Comparison of ENCODE assay signal across 1 cellular context in the genomic region with DNA sequence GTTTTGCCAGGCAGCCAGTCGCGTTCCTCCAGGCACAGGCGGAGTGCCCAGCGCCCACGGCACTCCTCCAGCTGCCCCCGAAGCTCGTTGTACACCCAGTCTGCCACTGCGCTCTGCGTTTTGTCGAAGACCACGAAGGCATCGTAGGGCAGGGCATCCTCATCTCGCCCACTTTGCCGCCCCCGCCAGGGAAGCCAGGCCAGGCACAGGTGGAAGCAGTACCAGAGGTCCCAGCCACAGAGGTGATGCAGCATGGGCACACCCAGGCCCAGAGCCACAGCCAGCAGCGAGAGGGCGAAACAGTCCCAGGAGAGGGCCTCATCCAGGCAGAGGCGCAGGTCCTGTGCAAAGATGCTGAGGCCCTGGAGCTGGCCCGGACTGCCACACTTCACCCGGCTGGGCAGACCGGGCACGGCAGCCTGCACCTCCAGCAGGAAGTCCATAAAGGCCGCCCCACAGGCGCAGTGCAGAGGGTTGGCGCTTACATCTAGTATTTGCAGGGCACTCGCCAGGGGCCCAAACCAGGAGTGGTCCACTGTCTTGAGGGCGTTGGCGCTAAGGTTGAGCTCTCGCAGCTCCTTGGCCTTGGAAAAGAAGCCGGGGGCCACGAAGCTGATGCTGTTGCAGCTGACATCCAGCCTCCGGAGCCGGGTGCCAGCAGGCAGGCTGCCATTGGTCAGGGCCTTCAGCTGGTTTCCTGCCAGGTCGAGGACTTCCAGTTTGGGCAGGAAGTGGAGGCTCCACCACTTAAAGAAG.
TF ChIP-seq lines count a peak whose summit lies in the region.

No MANE protein-coding gene starts in this region.

TF ChIP-seq in SK-N-SH, 30 proteins besides CTCF, POLR2A, EP300 and RAD21:
- TF ChIP-seq JUND (IDR thresholded peaks at IDR 0.05) = no peak
- no peak for TF ChIP-seq TEAD4 (IDR thresholded peaks at IDR 0.05; ENCODE audit: borderline replicate concordance, insufficient read depth)
- TF ChIP-seq, protein P1, sequence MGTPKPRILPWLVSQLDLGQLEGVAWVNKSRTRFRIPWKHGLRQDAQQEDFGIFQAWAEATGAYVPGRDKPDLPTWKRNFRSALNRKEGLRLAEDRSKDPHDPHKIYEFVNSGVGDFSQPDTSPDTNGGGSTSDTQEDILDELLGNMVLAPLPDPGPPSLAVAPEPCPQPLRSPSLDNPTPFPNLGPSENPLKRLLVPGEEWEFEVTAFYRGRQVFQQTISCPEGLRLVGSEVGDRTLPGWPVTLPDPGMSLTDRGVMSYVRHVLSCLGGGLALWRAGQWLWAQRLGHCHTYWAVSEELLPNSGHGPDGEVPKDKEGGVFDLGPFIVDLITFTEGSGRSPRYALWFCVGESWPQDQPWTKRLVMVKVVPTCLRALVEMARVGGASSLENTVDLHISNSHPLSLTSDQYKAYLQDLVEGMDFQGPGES (IDR thresholded peaks at IDR 0.05; ENCODE audit: low read depth, low read length) = no peak
- no peak for TF ChIP-seq FOXJ3 (CRISPR knock-in tag; IDR thresholded peaks at IDR 0.05)
- no peak for TF ChIP-seq RFX5 (IDR thresholded peaks at IDR 0.05; ENCODE audit: low read length)
- TF ChIP-seq NRF1 (IDR thresholded peaks at IDR 0.05; ENCODE audit: low read depth, low read length) = no peak
- no peak for TF ChIP-seq NFIC (IDR thresholded peaks at IDR 0.05; ENCODE audit: borderline replicate concordance)
- no peak for TF ChIP-seq SMC3 (IDR thresholded peaks at IDR 0.05; ENCODE audit: low read depth, low read length)
- TF ChIP-seq CHD2 (IDR thresholded peaks at IDR 0.05; ENCODE audit: low read length, partially characterized antibody) = no peak
- TF ChIP-seq, protein P2, sequence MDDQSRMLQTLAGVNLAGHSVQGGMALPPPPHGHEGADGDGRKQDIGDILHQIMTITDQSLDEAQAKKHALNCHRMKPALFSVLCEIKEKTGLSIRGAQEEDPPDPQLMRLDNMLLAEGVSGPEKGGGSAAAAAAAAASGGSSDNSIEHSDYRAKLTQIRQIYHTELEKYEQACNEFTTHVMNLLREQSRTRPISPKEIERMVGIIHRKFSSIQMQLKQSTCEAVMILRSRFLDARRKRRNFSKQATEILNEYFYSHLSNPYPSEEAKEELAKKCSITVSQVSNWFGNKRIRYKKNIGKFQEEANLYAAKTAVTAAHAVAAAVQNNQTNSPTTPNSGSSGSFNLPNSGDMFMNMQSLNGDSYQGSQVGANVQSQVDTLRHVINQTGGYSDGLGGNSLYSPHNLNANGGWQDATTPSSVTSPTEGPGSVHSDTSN (IDR thresholded peaks at IDR 0.05) = no peak
- TF ChIP-seq, protein P3, sequence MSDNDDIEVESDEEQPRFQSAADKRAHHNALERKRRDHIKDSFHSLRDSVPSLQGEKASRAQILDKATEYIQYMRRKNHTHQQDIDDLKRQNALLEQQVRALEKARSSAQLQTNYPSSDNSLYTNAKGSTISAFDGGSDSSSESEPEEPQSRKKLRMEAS (IDR thresholded peaks at IDR 0.05; ENCODE audit: low read depth) = no peak
- TF ChIP-seq, protein P4, sequence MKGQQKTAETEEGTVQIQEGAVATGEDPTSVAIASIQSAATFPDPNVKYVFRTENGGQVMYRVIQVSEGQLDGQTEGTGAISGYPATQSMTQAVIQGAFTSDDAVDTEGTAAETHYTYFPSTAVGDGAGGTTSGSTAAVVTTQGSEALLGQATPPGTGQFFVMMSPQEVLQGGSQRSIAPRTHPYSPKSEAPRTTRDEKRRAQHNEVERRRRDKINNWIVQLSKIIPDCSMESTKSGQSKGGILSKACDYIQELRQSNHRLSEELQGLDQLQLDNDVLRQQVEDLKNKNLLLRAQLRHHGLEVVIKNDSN (IDR thresholded peaks at IDR 0.05; ENCODE audit: borderline replicate concordance, low read depth) = no peak
- TF ChIP-seq, protein P5, sequence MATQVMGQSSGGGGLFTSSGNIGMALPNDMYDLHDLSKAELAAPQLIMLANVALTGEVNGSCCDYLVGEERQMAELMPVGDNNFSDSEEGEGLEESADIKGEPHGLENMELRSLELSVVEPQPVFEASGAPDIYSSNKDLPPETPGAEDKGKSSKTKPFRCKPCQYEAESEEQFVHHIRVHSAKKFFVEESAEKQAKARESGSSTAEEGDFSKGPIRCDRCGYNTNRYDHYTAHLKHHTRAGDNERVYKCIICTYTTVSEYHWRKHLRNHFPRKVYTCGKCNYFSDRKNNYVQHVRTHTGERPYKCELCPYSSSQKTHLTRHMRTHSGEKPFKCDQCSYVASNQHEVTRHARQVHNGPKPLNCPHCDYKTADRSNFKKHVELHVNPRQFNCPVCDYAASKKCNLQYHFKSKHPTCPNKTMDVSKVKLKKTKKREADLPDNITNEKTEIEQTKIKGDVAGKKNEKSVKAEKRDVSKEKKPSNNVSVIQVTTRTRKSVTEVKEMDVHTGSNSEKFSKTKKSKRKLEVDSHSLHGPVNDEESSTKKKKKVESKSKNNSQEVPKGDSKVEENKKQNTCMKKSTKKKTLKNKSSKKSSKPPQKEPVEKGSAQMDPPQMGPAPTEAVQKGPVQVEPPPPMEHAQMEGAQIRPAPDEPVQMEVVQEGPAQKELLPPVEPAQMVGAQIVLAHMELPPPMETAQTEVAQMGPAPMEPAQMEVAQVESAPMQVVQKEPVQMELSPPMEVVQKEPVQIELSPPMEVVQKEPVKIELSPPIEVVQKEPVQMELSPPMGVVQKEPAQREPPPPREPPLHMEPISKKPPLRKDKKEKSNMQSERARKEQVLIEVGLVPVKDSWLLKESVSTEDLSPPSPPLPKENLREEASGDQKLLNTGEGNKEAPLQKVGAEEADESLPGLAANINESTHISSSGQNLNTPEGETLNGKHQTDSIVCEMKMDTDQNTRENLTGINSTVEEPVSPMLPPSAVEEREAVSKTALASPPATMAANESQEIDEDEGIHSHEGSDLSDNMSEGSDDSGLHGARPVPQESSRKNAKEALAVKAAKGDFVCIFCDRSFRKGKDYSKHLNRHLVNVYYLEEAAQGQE (IDR thresholded peaks at IDR 0.05; ENCODE audit: low read depth, low read length) = no peak
- no peak for TF ChIP-seq SIN3A (IDR thresholded peaks at IDR 0.05; ENCODE audit: borderline replicate concordance, low read depth, low read length)
- TF ChIP-seq TCF12 (IDR thresholded peaks at IDR 0.05) = no peak
- no peak for TF ChIP-seq GABPA (IDR thresholded peaks at IDR 0.05; ENCODE audit: low read depth)
- TF ChIP-seq TAF1 (IDR thresholded peaks at IDR 0.05; ENCODE audit: borderline replicate concordance, low read depth, low read length) = no peak
TF ChIP-seq in SK-N-SH: peak in this region for 0.
